Comparison of ENCODE assay signal across 24 cellular contexts in genomic region chr12:88925370-88925915, GRCh38.
DNase-seq lines count a peak whose midpoint lies in the region; ATAC-seq and TF ChIP-seq lines count a peak whose summit lies in the region.
"Had no signal": no experiment of that assay in that cellular context is flagged by ENCODE, and none has a peak within 500 bp of the region (broad histone marks: within the 10 kb centered on the region; RNA-seq: fewer than 3 reads in every experiment).

No MANE protein-coding gene starts in this region.

- no peaks in the 10 kb centered on the region for H3K9me3 ChIP-seq in PC-3 (ENCODE audit: low read length)
- no peaks in the 10 kb centered on the region for H3K9me3 ChIP-seq in parathyroid adenoma (ENCODE audit: control insufficient read depth, low read length)
- no peaks in the 10 kb centered on the region for H3K9me3 ChIP-seq in esophagus muscularis mucosa
- H3K9me3 ChIP-seq: ascending aorta, heart right ventricle, upper lobe of left lung had no signal

- H3K4me1 ChIP-seq in PC-3 (ENCODE audit: insufficient read depth, low read length) (peaks cover 45% of the 10 kb centered on the region), parathyroid adenoma (peaks cover 9% of the 10 kb centered on the region), esophagus muscularis mucosa (peaks cover 0 to 38% (median 30%) of the 10 kb centered on the region in 4 donors)
- H3K4me1 ChIP-seq: ascending aorta had no signal

- TF ChIP-seq EP300 in esophagus muscularis mucosa (IDR thresholded peaks at IDR 0.05): no peak

- no peaks in the 10 kb centered on the region for H3K36me3 Mint-ChIP-seq in natural killer cell treated with Interleukin-12 subunit alpha and Interleukin-12 subunit beta and Interleukin-15 and Interleukin-18, amount 100 ng/mL, for 72 hours
- H3K36me3 Mint-ChIP-seq: activated naive CD4-positive, alpha-beta T cell treated with anti-CD3 and anti-CD28 coated beads, Interleukin-2, amount 50 U/mL, for 24 hours; CD8-positive, alpha-beta T cell had no signal

- H2AFZ ChIP-seq in PC-3 (ENCODE audit: low read length) (no peak overlapping the region), parathyroid adenoma (peak overlapping the region; percentile 31)

- H3K27ac ChIP-seq in C4-2B (peak overlapping the region; percentile 73; the same call in 1 of the 2 replicates), PC-3 (ENCODE audit: low read length) (peak overlapping the region; percentile 91), epithelial cell of prostate (peak overlapping the region; percentile 91), parathyroid adenoma (no peak overlapping the region), caudate nucleus (ENCODE audit: low read depth, low read length) (no peak overlapping the region), esophagus muscularis mucosa (replicated peaks in 1 of 4) (no peak overlapping the region)
- H3K27ac ChIP-seq: ascending aorta, KMS-11 had no signal

- H3K79me2 ChIP-seq in PC-3 (ENCODE audit: low read length): no peaks in the 10 kb centered on the region
- no peaks in the 10 kb centered on the region for H3K79me2 ChIP-seq in parathyroid adenoma

- H3K4me3 ChIP-seq in PC-3 (ENCODE audit: low read length) (peak overlapping the region; percentile 2; the same call in 1 of the 2 replicates), parathyroid adenoma (ENCODE audit: low read depth, low read length) (no peak overlapping the region), esophagus muscularis mucosa (no peak overlapping the region)
- H3K4me3 ChIP-seq: ascending aorta, heart right ventricle, upper lobe of left lung had no signal

- H3K27ac Mint-ChIP-seq in natural killer cell treated with Interleukin-12 subunit alpha and Interleukin-12 subunit beta and Interleukin-15 and Interleukin-18, amount 100 ng/mL, for 72 hours: no peak overlapping the region
- H3K27ac Mint-ChIP-seq: activated naive CD4-positive, alpha-beta T cell treated with anti-CD3 and anti-CD28 coated beads, Interleukin-2, amount 50 U/mL, for 24 hours; CD8-positive, alpha-beta T cell had no signal

- peaks cover under 1 to 15% of the 10 kb centered on the region in 2 donors for H3K27me3 Mint-ChIP-seq in natural killer cell treated with Interleukin-12 subunit alpha and Interleukin-12 subunit beta and Interleukin-15 and Interleukin-18, amount 100 ng/mL, for 72 hours
- H3K27me3 Mint-ChIP-seq: activated naive CD4-positive, alpha-beta T cell treated with anti-CD3 and anti-CD28 coated beads, Interleukin-2, amount 50 U/mL, for 24 hours had no signal

- no peaks in the 10 kb centered on the region for H4K20me1 ChIP-seq in PC-3 (ENCODE audit: low read length)

- peaks cover 6% of the 10 kb centered on the region for H3K9me3 Mint-ChIP-seq in natural killer cell treated with Interleukin-12 subunit alpha and Interleukin-12 subunit beta and Interleukin-15 and Interleukin-18, amount 100 ng/mL, for 72 hours
- H3K9me3 Mint-ChIP-seq: activated naive CD4-positive, alpha-beta T cell treated with anti-CD3 and anti-CD28 coated beads, Interleukin-2, amount 50 U/mL, for 24 hours; CD8-positive, alpha-beta T cell had no signal

- H3K4me1 Mint-ChIP-seq in natural killer cell treated with Interleukin-12 subunit alpha and Interleukin-12 subunit beta and Interleukin-15 and Interleukin-18, amount 100 ng/mL, for 72 hours (ENCODE audit: low read depth in 2 of 2): no peaks in the 10 kb centered on the region
- H3K4me1 Mint-ChIP-seq: activated naive CD4-positive, alpha-beta T cell treated with anti-CD3 and anti-CD28 coated beads, Interleukin-2, amount 50 U/mL, for 24 hours; nephron had no signal

- H3K9me2 ChIP-seq in PC-3 (replicated peaks; ENCODE audit: low read length): no peaks in the 10 kb centered on the region

- H3F3A ChIP-seq in PC-3 (ENCODE audit: low read length, unreplicated experiment): peaks cover 7% of the 10 kb centered on the region

- H3K4me3 Mint-ChIP-seq in natural killer cell treated with Interleukin-12 subunit alpha and Interleukin-12 subunit beta and Interleukin-15 and Interleukin-18, amount 100 ng/mL, for 72 hours: no peak overlapping the region
- H3K4me3 Mint-ChIP-seq: activated naive CD4-positive, alpha-beta T cell treated with anti-CD3 and anti-CD28 coated beads, Interleukin-2, amount 50 U/mL, for 24 hours; CD8-positive, alpha-beta T cell; nephron had no signal

- BruUV-seq in PC-3 (replicated peaks; lab: Mats Ljungman, UMichigan): TSS peak; percentile 99

- peak overlapping the region; percentile 42 for H3K9ac ChIP-seq in PC-3 (ENCODE audit: low read length)
- H3K9ac ChIP-seq in parathyroid adenoma: no peak overlapping the region
- H3K9ac ChIP-seq: KMS-11 had no signal

- no peaks in the 10 kb centered on the region for H3K27me3 ChIP-seq in PC-3 (ENCODE audit: low read length)
- H3K27me3 ChIP-seq in parathyroid adenoma (ENCODE audit: control insufficient read depth, insufficient read depth, low read length): no peaks in the 10 kb centered on the region
- no peaks in the 10 kb centered on the region for H3K27me3 ChIP-seq in esophagus muscularis mucosa
- H3K27me3 ChIP-seq: ascending aorta, heart right ventricle, upper lobe of left lung had no signal

- CTCF ChIA-PET in PC-3 (lab: Charles Lee): no interaction called here

- intact Hi-C loops in PC-3 (cut with micrococcal nuclease): loop anchor here (10.0 kb wide), 2 partner anchors 271 to 351 kb away; no protein-coding TSS in a partner anchor
- intact Hi-C loops in esophagus muscularis mucosa (cut with DNase I): no loop called here

- POLR2A ChIA-PET in PC-3 (lab: Charles Lee; ENCODE audit: unreplicated experiment): interaction anchor here (0.5 kb wide), 1 partner anchor 15 kb away, joined by 7 read pairs; no protein-coding TSS in a partner anchor

- no peak for TF ChIP-seq POLR2A in esophagus muscularis mucosa (IDR thresholded peaks at IDR 0.05; ENCODE audit: low read depth)

- no peaks in the 10 kb centered on the region for H3K36me3 ChIP-seq in PC-3 (ENCODE audit: low read depth, low read length)
- no peaks in the 10 kb centered on the region for H3K36me3 ChIP-seq in parathyroid adenoma (ENCODE audit: control insufficient read depth, insufficient read depth, low read length)
- no peaks in the 10 kb centered on the region for H3K36me3 ChIP-seq in esophagus muscularis mucosa
- H3K36me3 ChIP-seq: ascending aorta, heart right ventricle, upper lobe of left lung had no signal

- ATAC-seq in PC-3: no peak; the same call in 1 of the 2 replicates
- ATAC-seq in natural killer cell treated with Interleukin-12 subunit alpha and Interleukin-12 subunit beta and Interleukin-15 and Interleukin-18, amount 100 ng/mL, for 72 hours: no peak
- ATAC-seq: CD8-positive, alpha-beta T cell; left lobe of liver; sciatic nerve had no signal

- 72% methylated on average over 1 of the region's 1 CpG for WGBS in esophagus muscularis mucosa

- H3K4me2 ChIP-seq in PC-3 (ENCODE audit: low read length) (peak overlapping the region; percentile 65), parathyroid adenoma (ENCODE audit: low read length) (no peak overlapping the region)
- H3K4me2 ChIP-seq: KMS-11 had no signal

- TF ChIP-seq CTCF in C4-2B (conservative IDR thresholded peaks at IDR 0.05): no peak
- no peak for TF ChIP-seq CTCF in PC-3 (conservative IDR thresholded peaks at IDR 0.05; ENCODE audit: low read depth, low read length)
- TF ChIP-seq CTCF in parathyroid adenoma (IDR thresholded peaks at IDR 0.05): no peak
- TF ChIP-seq CTCF in esophagus muscularis mucosa (IDR thresholded peaks at IDR 0.05): no peak

- DNase-seq in PC-3 (peak; percentile 29), epithelial cell of prostate (ENCODE audit: low read depth, low spot score) (no peak), caudate nucleus (lab: John Stamatoyannopoulos, UW) (no peak), DMS53 (lab: John Stamatoyannopoulos, UW) (no peak), esophagus muscularis mucosa (ENCODE audit: extremely low spot score) (no peak)
- no peak for DNase-seq in natural killer cell treated with Interleukin-12 subunit alpha and Interleukin-12 subunit beta and Interleukin-15 and Interleukin-18, amount 100 ng/mL, for 72 hours (ENCODE audit: low spot score)
- DNase-seq: CD8-positive, alpha-beta T cell; cerebellar nuclear complex; DMS79; heart right ventricle; midbrain; NCI-H1694 treated with DMSO at 0.1 percent for 48 hours; NCI-H2227 treated with DMSO at 0.1 percent for 48 hours; NCI-H82; stimulated activated CD4-positive, alpha-beta T cell treated with anti-CD3 and anti-CD28 coated beads, Interleukin-15, amount 100 ng/mL, for 24 hours; upper lobe of left lung had no signal

Comparison
In these comparisons a context has a peak if more than half of its experiments do, and no peak if none do; other contexts are left out.
1. H3K27ac ChIP-seq: peak in C4-2B (single experiment), PC-3 (single experiment) and epithelial cell of prostate (single experiment); none in parathyroid adenoma (single experiment), caudate nucleus (single experiment) and esophagus muscularis mucosa (0 of 4).